In genomic region chr11:63639195-63639832, GRCh38 we compare ENCODE assay signal across 8 cellular contexts. TPM values are rescaled to one million over a fixed set of nuclear protein-coding genes. Genes with fewer than 3 reads are reported as not detected.
A peak's percentile ranks its signal among the peaks of the same experiment; 100 is the strongest.
DNase-seq lines count a peak whose midpoint lies in the region; ATAC-seq and TF ChIP-seq lines count a peak whose summit lies in the region.

No MANE protein-coding gene starts in this region.

- no peaks in the 10 kb centered on the region for H3K4me1 ChIP-seq in HEK293 (ENCODE audit: control insufficient read depth, insufficient read depth, low read length)
- H3K4me1 ChIP-seq in liver (ENCODE audit: control insufficient read depth in 4 of 4, insufficient read depth in 4 of 4, low read length in 3 of 4) = peaks cover 0 to 7% (median 5%) of the 10 kb centered on the region in 4 donors

- H3K27me3 ChIP-seq in liver (ENCODE audit: control insufficient read depth in 4 of 4, insufficient read depth in 4 of 4, low read length in 3 of 4) = no peaks in the 10 kb centered on the region

- POLR2A ChIA-PET in HEK293 (lab: Yijun Ruan, JAX) = interaction anchor here (0.7 kb wide), 1 partner anchor 43 kb away, joined by 3 read pairs; no protein-coding TSS in a partner anchor

- ATAC-seq in stimulated activated naive CD8-positive, alpha-beta T cell treated with anti-CD3 and anti-CD28 coated beads, Interleukin-15, amount 100 ng/mL, for 72 hours = no peak
- ATAC-seq in GM19023 (IDR thresholded peaks at IDR 0.05; ENCODE audit: unreplicated experiment) (no peak), HG02759 (IDR thresholded peaks at IDR 0.05; ENCODE audit: unreplicated experiment) (no peak)

- TF ChIP-seq CTCF in HEK293 (tag by site-specific recombination; IDR thresholded peaks at IDR 0.05) (no peak), liver (IDR thresholded peaks at IDR 0.05; ENCODE audit: low read depth, low read length, missing input control) (peak; percentile 32)

- H3K27ac Mint-ChIP-seq in stimulated activated naive CD8-positive, alpha-beta T cell treated with anti-CD3 and anti-CD28 coated beads, Interleukin-15, amount 100 ng/mL, for 72 hours = no peak overlapping the region

- peak; percentile 41 for DNase-seq in AG20443 (ENCODE audit: low spot score)
- peak; percentile 7 for DNase-seq in amniotic stem cell (lab: John Stamatoyannopoulos, UW)
- no peak for DNase-seq in stimulated activated naive CD8-positive, alpha-beta T cell treated with anti-CD3 and anti-CD28 coated beads, Interleukin-15, amount 100 ng/mL, for 72 hours
- DNase-seq in germinal center (ENCODE audit: low spot score) = no peak

- no peak overlapping the region for H3K9ac ChIP-seq in liver (ENCODE audit: low read depth in 1 of 2, low read length in 2 of 2)

- no peak overlapping the region for H3K27ac ChIP-seq in HEK293 (ENCODE audit: extremely low read depth, low read depth, low read length)
- no peak overlapping the region for H3K27ac ChIP-seq in liver (ENCODE audit: low read depth in 1 of 2, low read length in 2 of 2)

- H3K9me3 ChIP-seq in HEK293 (ENCODE audit: control insufficient read depth, insufficient read depth, low read depth, low read length) (no peaks in the 10 kb centered on the region), liver (ENCODE audit: control insufficient read depth in 4 of 4, low read length in 3 of 4) (no peaks in the 10 kb centered on the region)

- peaks cover 0 to 60% of the 10 kb centered on the region in 2 experiments; a peak in 2 of 3 replicates for H3K36me3 ChIP-seq in HEK293 (ENCODE audit: control insufficient read depth in 2 of 2, insufficient read depth in 1 of 2, low read length in 2 of 2)
- peaks cover 3 to 31% (median 19%) of the 10 kb centered on the region in 4 donors for H3K36me3 ChIP-seq in liver (ENCODE audit: control insufficient read depth in 4 of 4, insufficient read depth in 3 of 4, low read depth in 1 of 4, low read length in 3 of 4)

- CTCF ChIA-PET in HEK293 (lab: Yijun Ruan, JAX) = interaction anchor here (0.6 to 2.9 kb wide), 21 partner anchors 8 to 160 kb away, joined by 3 to 42 read pairs (median 4); no protein-coding TSS in a partner anchor

- no peaks in the 10 kb centered on the region for H3K27me3 Mint-ChIP-seq in stimulated activated naive CD8-positive, alpha-beta T cell treated with anti-CD3 and anti-CD28 coated beads, Interleukin-15, amount 100 ng/mL, for 72 hours

- no peaks in the 10 kb centered on the region for H3K9me3 Mint-ChIP-seq in stimulated activated naive CD8-positive, alpha-beta T cell treated with anti-CD3 and anti-CD28 coated beads, Interleukin-15, amount 100 ng/mL, for 72 hours

- 89% methylated on average over 4 of the region's 4 CpGs for WGBS in liver

- H3K4me1 Mint-ChIP-seq in stimulated activated naive CD8-positive, alpha-beta T cell treated with anti-CD3 and anti-CD28 coated beads, Interleukin-15, amount 100 ng/mL, for 72 hours = no peaks in the 10 kb centered on the region

- TF ChIP-seq RAD21 in liver (IDR thresholded peaks at IDR 0.05) = peak; percentile 52 to 57

- H3K4me3 ChIP-seq in HEK293 (ENCODE audit: low read depth, low read length) (no peak overlapping the region), liver (ENCODE audit: low read depth in 1 of 3, low read length in 3 of 3) (no peak overlapping the region)

- H3K4me3 Mint-ChIP-seq in stimulated activated naive CD8-positive, alpha-beta T cell treated with anti-CD3 and anti-CD28 coated beads, Interleukin-15, amount 100 ng/mL, for 72 hours = no peak overlapping the region

TF ChIP-seq in HEK293, 187 proteins besides CTCF, POLR2A, EP300 and RAD21:
- TF ChIP-seq INSM2 (tag by site-specific recombination; IDR thresholded peaks at IDR 0.05) (no peak), ZNF394 (tag by site-specific recombination; IDR thresholded peaks at IDR 0.05; ENCODE audit: borderline replicate concordance) (no peak), ZNF121 (tag by site-specific recombination; IDR thresholded peaks at IDR 0.05) (peak; percentile 75; the same call in 1 of the 2 replicates)

TF ChIP-seq in liver, 16 proteins besides CTCF, POLR2A, EP300 and RAD21:
- no peak for TF ChIP-seq MAX (IDR thresholded peaks at IDR 0.05)
- no peak for TF ChIP-seq HNF4A (conservative IDR thresholded peaks at IDR 0.05)
- no peak for TF ChIP-seq ATF3 (IDR thresholded peaks at IDR 0.05)
- TF ChIP-seq FOXA2 (IDR thresholded peaks at IDR 0.05) = no peak
- no peak for TF ChIP-seq HNF4G (IDR thresholded peaks at IDR 0.05)
- no peak for TF ChIP-seq YY1 (IDR thresholded peaks at IDR 0.05)
- no peak for TF ChIP-seq NR2F2 (IDR thresholded peaks at IDR 0.05)
- no peak for TF ChIP-seq FOXA1 (IDR thresholded peaks at IDR 0.05)
- no peak for TF ChIP-seq SP1 (IDR thresholded peaks at IDR 0.05)
- no peak for TF ChIP-seq ZBTB33 (IDR thresholded peaks at IDR 0.05)
- no peak for TF ChIP-seq JUND (IDR thresholded peaks at IDR 0.05)
TF ChIP-seq in liver: peak in this region for 0.

RNA-seq across cellular contexts. Expression of gene PLAAT3, which starts 25.1 kb away (rescaled TPM):
- total RNA-seq in liver = 10 to 100 TPM; 13.4 to 18.9 TPM
- polyA plus RNA-seq in liver = 10 to 100 TPM; 89.6 to 90.1 TPM

RNA-seq across cellular contexts. Expression of gene ATL3, which starts 31.9 kb away (rescaled TPM):
- 10 to 100 TPM; 24.5 to 33.6 TPM for total RNA-seq in liver
- 1 to 10 TPM; 5.9 to 7.9 TPM for polyA plus RNA-seq in liver

RNA-seq across cellular contexts. Expression of gene RTN3, which starts 42.0 kb away (rescaled TPM):
- 10 to 100 TPM; 29.7 to 31.0 TPM for total RNA-seq in liver
- 10 to 100 TPM; 31.9 to 49.3 TPM for polyA plus RNA-seq in liver

Comparison
In these comparisons a context has a peak if more than half of its experiments do, and no peak if none do; other contexts are left out.
1. DNase-seq: peak in AG20443 (single experiment) and amniotic stem cell (single experiment); none in stimulated activated naive CD8-positive, alpha-beta T cell treated with anti-CD3 and anti-CD28 coated beads, Interleukin-15, amount 100 ng/mL, for 72 hours (0 of 2) and germinal center (single experiment).